ENCODE assay signal across 8 cellular contexts in genomic region chr12:131827961-131828534, GRCh38. TPM values are rescaled to one million over a fixed set of nuclear protein-coding genes. Genes with fewer than 3 reads are reported as not detected.
DNase-seq lines count a peak whose midpoint lies in the region; ATAC-seq, FAIRE-seq and TF ChIP-seq lines count a peak whose summit lies in the region.

TSS of gene MMP17 (plus strand) at chr12:131828393. CDS start at chr12:131828495, 102 bp downstream.

- H3K27me3 Mint-ChIP-seq in activated naive CD8-positive, alpha-beta T cell treated with anti-CD3 and anti-CD28 coated beads for 36 hours: peaks cover 58% of the 10 kb centered on the region

- H3K9me3 Mint-ChIP-seq in activated naive CD8-positive, alpha-beta T cell treated with anti-CD3 and anti-CD28 coated beads for 36 hours: no peaks in the 10 kb centered on the region

- peak within 1 kb of the TSS; percentile 29 to 58 (median 56) for H3K4me3 ChIP-seq in heart right ventricle

- peaks cover 0 to 71% (median 55%) of the 10 kb centered on the region in 7 donors for H3K27me3 ChIP-seq in heart right ventricle

- no peak for FAIRE-seq in HTR-8/SVneo (lab: Jason Lieb, UNC)

- H3K27ac ChIP-seq in heart right ventricle: peak within 1 kb of the TSS in 3 of 10 donors; percentile 4 to 23 (median 14)

- peak in 4 of 9 donors; percentile 9 to 39 (median 24) for TF ChIP-seq CTCF in heart right ventricle (IDR thresholded peaks at IDR 0.05)

- ATAC-seq in GM21423 (IDR thresholded peaks at IDR 0.05; ENCODE audit: unreplicated experiment): peak; percentile 66
- peak in 4 of 8 donors; percentile 16 to 48 (median 30) for ATAC-seq in heart right ventricle

- peaks cover 11% of the 10 kb centered on the region for H3K4me1 Mint-ChIP-seq in activated naive CD8-positive, alpha-beta T cell treated with anti-CD3 and anti-CD28 coated beads for 36 hours

- H3K4me1 ChIP-seq in heart right ventricle: peaks cover 8 to 40% (median 30%) of the 10 kb centered on the region in 9 donors

- no peak within 1 kb of the TSS for H3K27ac Mint-ChIP-seq in activated naive CD8-positive, alpha-beta T cell treated with anti-CD3 and anti-CD28 coated beads for 36 hours

- H3K36me3 Mint-ChIP-seq in activated naive CD8-positive, alpha-beta T cell treated with anti-CD3 and anti-CD28 coated beads for 36 hours: no peaks in the 10 kb centered on the region

- DNase-seq in ELR (ENCODE audit: low read depth) (peak; percentile 84), NCI-H2171 (lab: John Stamatoyannopoulos, UW) (peak; percentile 52), heart right ventricle (peak in 1 of 2 donors; percentile 54), retina (peak; percentile 65), HTR-8/SVneo (ENCODE audit: insufficient read length, low spot score) (no peak), GDM1 (lab: John Stamatoyannopoulos, UW) (no peak)
- peak; percentile 68 for DNase-seq in activated naive CD8-positive, alpha-beta T cell treated with anti-CD3 and anti-CD28 coated beads for 36 hours

- no peaks in the 10 kb centered on the region for H3K36me3 ChIP-seq in heart right ventricle

- intact Hi-C loops in heart right ventricle (cut with DNase I): loop anchor here in 2 of 10 donors (5.0 to 10.0 kb wide), 2 partner anchors 213 to 911 kb away; no protein-coding TSS in a partner anchor

- WGBS in heart right ventricle, 2 donors: 1% methylated on average over 70 to 86 of the region's 86 CpGs

- peak within 1 kb of the TSS; percentile 51 for H3K4me3 Mint-ChIP-seq in activated naive CD8-positive, alpha-beta T cell treated with anti-CD3 and anti-CD28 coated beads for 36 hours

- no peaks in the 10 kb centered on the region for H3K9me3 ChIP-seq in heart right ventricle

RNA-seq across cellular contexts. Expression of gene MMP17, which starts in this region (rescaled TPM):
- total RNA-seq in activated naive CD8-positive, alpha-beta T cell treated with anti-CD3 and anti-CD28 coated beads for 36 hours: under 1 TPM in 1 of 2 experiments, not detected in 1; 0.32 TPM
- 1 to 10 TPM in 4 of 10 donors, under 1 TPM in 5, not detected in 1; 0.28 to 1.4 (median 0.97) TPM for total RNA-seq in heart right ventricle
- 1 to 10 TPM; 2.3 to 3.7 TPM for polyA plus RNA-seq in heart right ventricle

Comparison
In these comparisons a context has a peak if more than half of its experiments do, and no peak if none do; other contexts are left out.
1. Peak in DNase-seq in activated naive CD8-positive, alpha-beta T cell treated with anti-CD3 and anti-CD28 coated beads for 36 hours; RNA of the gene not detected or under 1 TPM.
2. DNase-seq: peak in ELR (single experiment), NCI-H2171 (single experiment) and retina (single experiment); none in HTR-8/SVneo (single experiment) and GDM1 (single experiment).